ENCODE assay signal across 8 cellular contexts in the genomic region with DNA sequence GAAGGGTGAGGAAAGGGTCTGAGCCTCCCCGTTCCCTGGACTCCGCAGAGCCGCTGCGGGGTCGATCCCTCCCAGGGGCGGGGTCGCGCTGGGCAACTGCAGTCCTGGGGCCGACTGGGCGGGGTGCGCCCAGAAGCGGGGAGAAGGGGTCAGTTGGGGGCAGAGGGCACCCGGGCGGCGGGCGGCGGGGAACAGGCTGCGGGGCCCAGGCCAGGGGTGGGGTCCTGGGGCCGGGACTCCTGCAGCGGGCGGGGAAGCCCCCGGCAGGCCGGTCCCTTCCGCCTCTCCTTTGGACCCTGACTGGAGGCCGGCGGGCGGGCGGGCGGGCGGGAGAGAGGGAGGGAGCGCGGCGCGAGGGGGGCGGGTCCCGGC. TPM values are rescaled to one million over a fixed set of nuclear protein-coding genes. Genes with fewer than 3 reads are reported as not detected.
A peak's percentile ranks its signal among the peaks of the same experiment; 100 is the strongest.
DNase-seq lines count a peak whose midpoint lies in the region; ATAC-seq, FAIRE-seq and TF ChIP-seq lines count a peak whose summit lies in the region.

No MANE protein-coding gene starts in this region.

- H3K27ac Mint-ChIP-seq in CD4-positive, alpha-beta memory T cell = peak overlapping the region; percentile 96 to 99 (median 97)
- peak overlapping the region; percentile 84 for H3K27ac Mint-ChIP-seq in endothelial cell (ENCODE audit: unreplicated experiment)

- H3K4me3 Mint-ChIP-seq in CD4-positive, alpha-beta memory T cell = peak overlapping the region; percentile 90 to 97 (median 92)
- peak overlapping the region; percentile 88 for H3K4me3 Mint-ChIP-seq in endothelial cell (ENCODE audit: unreplicated experiment)

- POLR2A ChIA-PET in CD4-positive, alpha-beta memory T cell (lab: Charles Lee; ENCODE audit: partially characterized antibody) = interaction anchor here (0.8 to 6.0 kb wide), 15 partner anchors 9 to 1064 kb away, joined by 3 to 151 read pairs (median 5); partner anchors contain the start of genes DHRS11, MRM1, MYO19 and PIGW

- H3K36me3 ChIP-seq in CD4-positive, alpha-beta memory T cell (ENCODE audit: insufficient read depth, low read length) = no peaks in the 10 kb centered on the region
- H3K36me3 ChIP-seq in NT2/D1 (ENCODE audit: insufficient read depth, insufficient read length, low read length) = peaks cover 19% of the 10 kb centered on the region
- peaks cover 7% of the 10 kb centered on the region for H3K36me3 ChIP-seq in neuron (ENCODE audit: insufficient read depth, low read length)

- no peaks in the 10 kb centered on the region for H3K27me3 ChIP-seq in CD4-positive, alpha-beta memory T cell (ENCODE audit: insufficient read depth, low read length)
- no peaks in the 10 kb centered on the region for H3K27me3 ChIP-seq in NT2/D1 (ENCODE audit: insufficient read depth, insufficient read length)
- no peaks in the 10 kb centered on the region for H3K27me3 ChIP-seq in neuron (ENCODE audit: insufficient read depth, low read length)

- H3K27ac ChIP-seq in CD4-positive, alpha-beta memory T cell (ENCODE audit: low read depth, low read length) = peak overlapping the region; percentile 99

- peak overlapping the region; percentile 94 for H2AFZ ChIP-seq in neuron (ENCODE audit: low read depth, low read length)

- no peak for TF ChIP-seq POLR2A in H54 (IDR thresholded peaks at IDR 0.05; ENCODE audit: low read depth, low read length)

- H3K4me3 ChIP-seq in CD4-positive, alpha-beta memory T cell (ENCODE audit: low read length in 2 of 2) = peak overlapping the region in 1 of 2 donors; percentile 99
- H3K4me3 ChIP-seq in NT2/D1 (ENCODE audit: insufficient read length, low read depth) (peak overlapping the region; percentile 91), neuron (ENCODE audit: low read length) (peak overlapping the region; percentile 90)

- TF ChIP-seq CTCF in endothelial cell (IDR thresholded peaks at IDR 0.05; ENCODE audit: unreplicated experiment) = no peak

- ATAC-seq in GM21786 (IDR thresholded peaks at IDR 0.05; ENCODE audit: unreplicated experiment) = peak; percentile 33

- intact Hi-C loops in CD4-positive, alpha-beta memory T cell (cut with micrococcal nuclease) = loop anchor here (1.0 to 10.0 kb wide), 3 partner anchors 46 to 1060 kb away; partner anchors contain the start of genes DHRS11, SYNRG and ZNHIT3

- H3K27me3 Mint-ChIP-seq in CD4-positive, alpha-beta memory T cell = no peaks in the 10 kb centered on the region
- H3K27me3 Mint-ChIP-seq in endothelial cell (ENCODE audit: unreplicated experiment) = peaks cover 10% of the 10 kb centered on the region

- peaks cover 19 to 57% (median 33%) of the 10 kb centered on the region in 4 donors for H3K4me1 Mint-ChIP-seq in CD4-positive, alpha-beta memory T cell
- H3K4me1 Mint-ChIP-seq in endothelial cell (ENCODE audit: unreplicated experiment) = peaks cover 16% of the 10 kb centered on the region

- H3K9me3 ChIP-seq in CD4-positive, alpha-beta memory T cell (ENCODE audit: control insufficient read depth in 1 of 2, low read length in 2 of 2) = no peaks in the 10 kb centered on the region
- H3K9me3 ChIP-seq in NT2/D1 (ENCODE audit: insufficient read depth, low read length) (no peaks in the 10 kb centered on the region), neuron (ENCODE audit: low read length) (no peaks in the 10 kb centered on the region)

- CTCF ChIA-PET in CD4-positive, alpha-beta memory T cell (lab: Charles Lee; ENCODE audit: partially characterized antibody) = interaction anchor here (0.8 to 5.2 kb wide), 2 partner anchors 11 to 56 kb away, joined by 5 to 24 read pairs; partner anchors contain the start of genes MRM1, MYO19 and PIGW

- peaks cover 52% of the 10 kb centered on the region for H3K4me1 ChIP-seq in CD4-positive, alpha-beta memory T cell (ENCODE audit: insufficient read depth, low read length)
- H3K4me1 ChIP-seq in NT2/D1 (ENCODE audit: insufficient read depth, insufficient read length) = no peaks in the 10 kb centered on the region
- peaks cover 18% of the 10 kb centered on the region for H3K4me1 ChIP-seq in neuron (ENCODE audit: insufficient read depth, low read length)

- H3K9ac ChIP-seq in NT2/D1 (ENCODE audit: insufficient read length, low read depth) = peak overlapping the region; percentile 90

- no peaks in the 10 kb centered on the region for H3K9me3 Mint-ChIP-seq in CD4-positive, alpha-beta memory T cell
- no peaks in the 10 kb centered on the region for H3K9me3 Mint-ChIP-seq in endothelial cell (ENCODE audit: unreplicated experiment)

- peaks cover 4 to 31% of the 10 kb centered on the region in 2 donors for H3K36me3 Mint-ChIP-seq in CD4-positive, alpha-beta memory T cell
- peaks cover 7% of the 10 kb centered on the region for H3K36me3 Mint-ChIP-seq in endothelial cell (ENCODE audit: low read depth, unreplicated experiment)

- no peak for DNase-seq in CD4-positive, alpha-beta memory T cell
- DNase-seq in NT2/D1 (ENCODE audit: low read depth, low spot score) (no peak), endothelial cell (ENCODE audit: low spot score) (no peak), activated gamma-delta T cell treated with Interleukin-2 at 50 U/mL for 16 hours (no peak), NCI-H2081 treated with DMSO at 0.1 percent for 48 hours (lab: John Stamatoyannopoulos, UW) (no peak), H54 (ENCODE audit: insufficient read length, low spot score) (no peak)

- no peak for FAIRE-seq in H54 (lab: Jason Lieb, UNC)

RNA-seq across cellular contexts. Expression of gene GGNBP2, which starts 0.4 kb away (rescaled TPM):
- total RNA-seq in CD4-positive, alpha-beta memory T cell = 100 to 1,000 TPM; 140 to 143 TPM
- polyA plus RNA-seq in CD4-positive, alpha-beta memory T cell = 10 to 100 TPM; 45.5 to 85.3 TPM
- total RNA-seq in endothelial cell (ENCODE audit: unreplicated experiment) = 84.4 TPM

RNA-seq across cellular contexts. Expression of gene PIGW, which starts 10.3 kb away (rescaled TPM):
- 1 to 10 TPM; 4.7 to 5.1 TPM for total RNA-seq in CD4-positive, alpha-beta memory T cell
- polyA plus RNA-seq in CD4-positive, alpha-beta memory T cell = 10 to 100 TPM in 1 of 2 donors, 1 to 10 TPM in 1; 5.3 to 14.2 TPM
- total RNA-seq in endothelial cell (ENCODE audit: unreplicated experiment) = 5.4 TPM

RNA-seq across cellular contexts. Expression of gene MYO19, which starts 10.4 kb away (rescaled TPM):
- 10 to 100 TPM; 79.2 to 85.8 TPM for total RNA-seq in CD4-positive, alpha-beta memory T cell
- 1 to 10 TPM; 4.7 to 7.4 TPM for polyA plus RNA-seq in CD4-positive, alpha-beta memory T cell
- total RNA-seq in endothelial cell (ENCODE audit: unreplicated experiment) = 60.3 TPM

RNA-seq across cellular contexts. Expression of gene DHRS11, which starts 46.6 kb away (rescaled TPM):
- total RNA-seq in CD4-positive, alpha-beta memory T cell = 1 to 10 TPM; 7.2 to 7.8 TPM
- polyA plus RNA-seq in CD4-positive, alpha-beta memory T cell = 1 to 10 TPM; 3.6 to 4.0 TPM
- 3.9 TPM for total RNA-seq in endothelial cell (ENCODE audit: unreplicated experiment)

RNA-seq across cellular contexts. Expression of gene MRM1, which starts 56.3 kb away (rescaled TPM):
- total RNA-seq in CD4-positive, alpha-beta memory T cell = 10 to 100 TPM; 11.8 to 13.3 TPM
- polyA plus RNA-seq in CD4-positive, alpha-beta memory T cell = 1 to 10 TPM; 1.7 to 4.4 TPM
- 1.7 TPM for total RNA-seq in endothelial cell (ENCODE audit: unreplicated experiment)
